9 cellular contexts compared by ENCODE assay signal in the genomic region with DNA sequence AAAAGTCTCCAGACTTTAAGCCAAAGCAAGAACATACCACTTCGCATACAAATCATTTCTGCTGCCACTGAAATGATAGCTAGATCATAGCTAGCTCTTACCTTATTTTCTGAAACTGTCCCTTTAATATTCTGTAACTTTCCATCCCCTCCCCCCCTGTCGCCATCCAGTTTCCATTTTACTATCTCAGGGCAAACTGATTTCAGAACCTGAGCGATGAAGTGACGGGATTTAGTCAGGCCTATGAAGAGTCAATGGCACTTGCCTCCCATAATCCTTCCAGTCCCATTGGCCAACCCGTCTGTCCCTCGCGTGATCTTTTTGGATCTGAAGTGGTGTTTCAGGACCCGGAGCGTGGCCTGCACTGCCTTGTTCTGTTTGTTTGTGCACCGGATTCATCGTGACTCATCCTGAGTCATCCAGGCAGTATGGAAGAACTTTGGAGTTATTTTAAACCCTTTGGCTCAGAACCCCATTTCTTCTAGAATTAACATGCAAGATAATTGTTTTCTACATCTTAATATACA.
DNase-seq lines count a peak whose midpoint lies in the region; FAIRE-seq and TF ChIP-seq lines count a peak whose summit lies in the region.
"Had no signal": no experiment of that assay in that cellular context is flagged by ENCODE, and none has a peak within 500 bp of the region (broad histone marks: within the 10 kb centered on the region; RNA-seq: fewer than 3 reads in every experiment).

No MANE protein-coding gene starts in this region.

- H3K4me3 Mint-ChIP-seq in T-helper 2 cell treated with Interferon-gamma antibody and Interleukin-4, amounts not matched to agents 5 μg/mL and 100 μg/mL, for 36 hours, result peak overlapping the region; percentile 83

- H3K9me3 Mint-ChIP-seq in T-helper 2 cell treated with Interferon-gamma antibody and Interleukin-4, amounts not matched to agents 5 μg/mL and 100 μg/mL, for 36 hours, result peaks cover 15% of the 10 kb centered on the region

- H3K4me3 ChIP-seq in GM06990 (replicated peaks; ENCODE audit: low read depth, low read length), result no peak overlapping the region
- no peak overlapping the region for H3K4me3 ChIP-seq in muscle layer of duodenum (ENCODE audit: low read depth in 1 of 2, low read length in 2 of 2)

- no peak for TF ChIP-seq CTCF in GM06990 (IDR thresholded peaks at IDR 0.05; ENCODE audit: insufficient read depth, low read length, poor library complexity, severe bottlenecking)

- H3K27me3 ChIP-seq in GM06990 (replicated peaks; ENCODE audit: control insufficient read depth, insufficient read depth, low read length) (no peaks in the 10 kb centered on the region), muscle layer of duodenum (ENCODE audit: low read depth, low read length) (no peaks in the 10 kb centered on the region)
- H3K27me3 ChIP-seq: neutrophil had no signal

- FAIRE-seq in urothelium cell line (lab: Jason Lieb, UNC), result peak; percentile 77

- H3K36me3 Mint-ChIP-seq in T-helper 2 cell treated with Interferon-gamma antibody and Interleukin-4, amounts not matched to agents 5 μg/mL and 100 μg/mL, for 36 hours (ENCODE audit: low read depth), result peaks cover 60% of the 10 kb centered on the region

- peak overlapping the region; percentile 50 for H3K27ac ChIP-seq in cingulate gyrus (ENCODE audit: low read depth, low read length)
- peak overlapping the region; percentile 55 for H3K27ac ChIP-seq in muscle layer of duodenum (ENCODE audit: low read length)
- H3K27ac ChIP-seq: neutrophil had no signal

- H3K9me3 ChIP-seq in muscle layer of duodenum (ENCODE audit: control insufficient read depth in 1 of 2, low read length in 2 of 2), result no peaks in the 10 kb centered on the region
- H3K9me3 ChIP-seq: neutrophil had no signal

- H3K27ac Mint-ChIP-seq in T-helper 2 cell treated with Interferon-gamma antibody and Interleukin-4, amounts not matched to agents 5 μg/mL and 100 μg/mL, for 36 hours, result peak overlapping the region; percentile 98

- H3K36me3 ChIP-seq in GM06990 (ENCODE audit: control insufficient read depth, insufficient read depth, low read length) (peaks cover 4% of the 10 kb centered on the region), muscle layer of duodenum (ENCODE audit: control insufficient read depth in 1 of 2, insufficient read depth in 2 of 2, low read length in 2 of 2) (no peaks in the 10 kb centered on the region)
- H3K36me3 ChIP-seq: neutrophil had no signal

- no peaks in the 10 kb centered on the region for H3K27me3 Mint-ChIP-seq in T-helper 2 cell treated with Interferon-gamma antibody and Interleukin-4, amounts not matched to agents 5 μg/mL and 100 μg/mL, for 36 hours (ENCODE audit: low read depth)

- H3K4me1 ChIP-seq in muscle layer of duodenum (ENCODE audit: control insufficient read depth in 1 of 2, insufficient read depth in 2 of 2, low read length in 2 of 2), result peaks cover 22 to 44% of the 10 kb centered on the region in 2 donors

- DNase-seq in GM06990 (ENCODE audit: extremely low read depth, insufficient read length) (peak; percentile 44), urothelium cell line (ENCODE audit: low spot score) (peak; percentile 91), SKM-1 treated with dmso at 0.1 percent for 144 hours (lab: John Stamatoyannopoulos, UW; ENCODE audit: unreplicated experiment) (no peak), cerebellum (ENCODE audit: low spot score) (no peak)
- DNase-seq in T-helper 2 cell treated with Interferon-gamma antibody and Interleukin-4, amounts not matched to agents 5 μg/mL and 100 μg/mL, for 36 hours (ENCODE audit: low spot score), result peak; percentile 64
- no peak for DNase-seq in activated CD4-positive, CD25-positive, alpha-beta regulatory T cell (lab: John Stamatoyannopoulos, UW)

- peaks cover 61% of the 10 kb centered on the region for H3K4me1 Mint-ChIP-seq in T-helper 2 cell treated with Interferon-gamma antibody and Interleukin-4, amounts not matched to agents 5 μg/mL and 100 μg/mL, for 36 hours (ENCODE audit: low read depth)

Comparison
In these comparisons a context has a peak if more than half of its experiments do, and no peak if none do; other contexts are left out.
1. DNase-seq: peak in GM06990 (single experiment), T-helper 2 cell treated with Interferon-gamma antibody and Interleukin-4, amounts not matched to agents 5 μg/mL and 100 μg/mL, for 36 hours (single experiment) and urothelium cell line (single experiment); none in SKM-1 treated with dmso at 0.1 percent for 144 hours (single experiment), cerebellum (single experiment) and activated CD4-positive, CD25-positive, alpha-beta regulatory T cell (0 of 4).